1 cellular context compared by ENCODE assay signal in the genomic region with DNA sequence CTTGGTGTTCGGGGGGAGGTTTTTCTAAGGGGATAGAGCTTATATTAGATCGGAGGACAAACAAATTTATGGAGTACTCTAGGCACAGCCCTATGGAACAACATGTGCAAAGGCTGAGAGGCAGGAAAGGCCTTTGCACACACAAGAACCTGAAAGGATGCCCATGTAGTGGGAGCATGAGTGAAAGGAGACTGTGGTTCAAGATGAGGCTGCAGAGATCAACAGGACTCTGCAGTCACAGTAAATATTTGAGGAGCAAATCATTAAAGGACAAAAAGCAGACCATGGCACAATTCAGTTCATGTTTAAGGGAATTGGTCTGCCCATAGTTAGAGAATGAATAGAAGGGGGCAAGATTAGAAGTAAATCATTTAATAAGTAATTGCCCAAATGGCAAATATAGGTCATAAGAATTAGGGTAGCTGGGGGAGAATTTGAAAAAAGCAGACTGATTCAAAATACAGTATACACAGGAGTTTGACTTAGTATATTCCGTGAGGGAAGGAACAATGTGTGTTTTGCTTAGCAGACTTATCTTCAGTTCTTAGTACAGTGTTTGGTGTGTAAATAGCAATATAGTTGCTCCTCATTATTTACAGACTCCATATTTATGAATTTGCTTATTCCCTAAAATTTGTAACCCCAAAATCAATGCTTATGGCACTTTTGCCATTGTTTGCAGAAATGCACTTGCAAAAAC.
TF ChIP-seq lines count a peak whose summit lies in the region.

No MANE protein-coding gene starts in this region.

TF ChIP-seq in H1, 55 proteins besides CTCF, POLR2A, EP300 and RAD21 (continued from another document):
- TF ChIP-seq FOSL1 (IDR thresholded peaks at IDR 0.05; ENCODE audit: insufficient read depth, low read depth, low read length): no peak
